8 cellular contexts compared by ENCODE assay signal in the genomic region with DNA sequence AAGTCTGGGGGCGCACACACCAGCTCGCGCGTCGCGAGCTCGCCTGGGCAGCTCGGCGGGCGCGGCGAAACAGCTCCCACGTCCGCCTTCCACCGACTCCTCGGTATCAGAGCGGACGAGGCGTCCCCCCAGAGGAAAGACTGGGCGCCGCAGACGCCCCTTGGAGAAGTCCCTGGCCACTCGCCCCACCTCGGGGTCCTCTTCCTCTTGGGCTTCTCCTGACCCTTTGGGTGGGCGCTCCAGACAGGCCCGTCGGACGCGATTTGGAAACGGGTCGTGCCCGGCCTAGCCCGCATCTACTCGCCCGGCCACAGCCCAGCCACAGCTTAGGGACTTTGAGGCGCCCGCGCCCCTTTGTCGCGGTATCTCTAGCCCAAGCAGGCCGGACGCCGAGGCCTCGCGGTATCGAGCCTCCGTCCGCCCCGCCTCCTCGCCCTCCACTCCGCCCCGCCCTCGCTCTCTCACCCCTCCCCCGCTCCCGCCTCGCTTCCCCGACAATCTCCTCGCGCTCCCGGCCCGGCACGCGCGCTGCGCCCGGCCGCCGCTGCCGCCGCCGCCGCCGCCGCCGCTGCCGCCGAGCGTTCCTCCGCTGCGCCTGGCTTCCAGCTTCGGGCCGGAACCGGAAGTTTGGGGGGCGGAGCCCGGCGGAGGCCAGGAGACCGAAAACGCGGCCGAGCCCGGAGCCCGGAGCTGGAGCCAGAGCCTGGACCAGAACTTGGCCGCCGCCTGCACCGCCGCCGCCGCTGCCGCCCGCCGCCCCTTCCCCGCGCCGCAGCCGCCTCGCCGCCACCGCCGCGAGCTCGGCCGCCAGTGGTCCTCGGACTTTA. TPM values are rescaled to one million over a fixed set of nuclear protein-coding genes. Genes with fewer than 3 reads are reported as not detected.
A peak's percentile ranks its signal among the peaks of the same experiment; 100 is the strongest.
DNase-seq lines count a peak whose midpoint lies in the region; ATAC-seq and TF ChIP-seq lines count a peak whose summit lies in the region.

No MANE protein-coding gene starts in this region.

- H3K9me3 ChIP-seq in AG04450 (ENCODE audit: control insufficient read depth, insufficient read depth, low read length) = no peaks in the 10 kb centered on the region; the same call in 1 of the 2 replicates

- peak overlapping the region; percentile 76 for H3K4me3 ChIP-seq in AG04450 (ENCODE audit: low read depth, low read length)

- peak; percentile 92 for ATAC-seq in GM19023 (IDR thresholded peaks at IDR 0.05; ENCODE audit: unreplicated experiment)
- peak; percentile 87 for ATAC-seq in HG03196 (IDR thresholded peaks at IDR 0.05; ENCODE audit: unreplicated experiment)
- peak; percentile 82 for ATAC-seq in activated CD4-positive, alpha-beta T cell treated with anti-CD3 and anti-CD28 coated beads for 36 hours

- POLR2A ChIA-PET in AG04450 (lab: Yijun Ruan, JAX) = interaction anchor here (0.6 to 1.2 kb wide), 5 partner anchors 27 to 885 kb away, joined by 3 to 8 read pairs (median 4); no protein-coding TSS in a partner anchor
- POLR2A ChIA-PET in activated CD4-positive, alpha-beta T cell treated with anti-CD3 and anti-CD28 coated beads for 36 hours (lab: Charles Lee) = interaction anchor here (0.5 to 2.0 kb wide), 3 partner anchors 177 to 481 kb away, joined by 3 to 7 read pairs (median 4); partner anchors contain the start of genes MBD5 and ORC4

- peak overlapping the region; percentile 96 for H3K27ac ChIP-seq in AG04450 (ENCODE audit: low read depth, low read length)

- H3K4me1 Mint-ChIP-seq in activated CD4-positive, alpha-beta T cell treated with anti-CD3 and anti-CD28 coated beads for 36 hours = peaks cover 34% of the 10 kb centered on the region
- peaks cover 42% of the 10 kb centered on the region for H3K4me1 Mint-ChIP-seq in chondrocyte (ENCODE audit: low read depth)

- H3K27me3 ChIP-seq in AG04450 (ENCODE audit: control insufficient read depth, insufficient read depth, low read length) = no peaks in the 10 kb centered on the region

- peak overlapping the region; percentile 82 for H3K4me3 Mint-ChIP-seq in activated CD4-positive, alpha-beta T cell treated with anti-CD3 and anti-CD28 coated beads for 36 hours
- H3K4me3 Mint-ChIP-seq in chondrocyte (ENCODE audit: unreplicated experiment) = peak overlapping the region; percentile 98

- no peak for TF ChIP-seq CTCF in AG04450 (IDR thresholded peaks at IDR 0.05; ENCODE audit: low read depth, low read length)
- peak; percentile 74 for TF ChIP-seq CTCF in chondrocyte (IDR thresholded peaks at IDR 0.05)

- H3K27me3 Mint-ChIP-seq in activated CD4-positive, alpha-beta T cell treated with anti-CD3 and anti-CD28 coated beads for 36 hours = peaks cover 14% of the 10 kb centered on the region
- no peaks in the 10 kb centered on the region for H3K27me3 Mint-ChIP-seq in chondrocyte (ENCODE audit: low read depth)

- intact Hi-C loops in activated CD4-positive, alpha-beta T cell treated with anti-CD3 and anti-CD28 coated beads for 36 hours (cut with DNase I, micrococcal nuclease) = loop anchor here (1.0 to 10.0 kb wide), 10 partner anchors 67 to 1033 kb away; partner anchors contain the start of genes ORC4 (in 2 of the 2), KIF5C (in 1 of the 2) and MBD5 (in 1 of the 2)

- peak overlapping the region; percentile 77 for H3K27ac Mint-ChIP-seq in activated CD4-positive, alpha-beta T cell treated with anti-CD3 and anti-CD28 coated beads for 36 hours
- H3K27ac Mint-ChIP-seq in chondrocyte (ENCODE audit: unreplicated experiment) = peak overlapping the region; percentile 98

- H3K9me3 Mint-ChIP-seq in activated CD4-positive, alpha-beta T cell treated with anti-CD3 and anti-CD28 coated beads for 36 hours (ENCODE audit: low read depth) = no peaks in the 10 kb centered on the region
- no peaks in the 10 kb centered on the region for H3K9me3 Mint-ChIP-seq in chondrocyte (ENCODE audit: low read depth)

- peaks cover 2% of the 10 kb centered on the region for H3K36me3 Mint-ChIP-seq in activated CD4-positive, alpha-beta T cell treated with anti-CD3 and anti-CD28 coated beads for 36 hours (ENCODE audit: low read depth)
- no peaks in the 10 kb centered on the region for H3K36me3 Mint-ChIP-seq in chondrocyte (ENCODE audit: low read depth)

- CTCF ChIA-PET in AG04450 (lab: Charles Lee) = interaction anchor here (0.6 to 1.0 kb wide), 4 partner anchors 65 to 630 kb away, joined by 3 read pairs; no protein-coding TSS in a partner anchor
- CTCF ChIA-PET in activated CD4-positive, alpha-beta T cell treated with anti-CD3 and anti-CD28 coated beads for 36 hours (lab: Charles Lee) = interaction anchor here (0.6 to 1.8 kb wide), 5 partner anchors 12 to 1718 kb away, joined by 3 to 5 read pairs (median 3); no protein-coding TSS in a partner anchor

- DNase-seq in AG04450 (ENCODE audit: low read depth, low spot score) (peak; percentile 70), NCI-H226 (peak; percentile 85), chondrocyte (ENCODE audit: low spot score) (peak; percentile 97), kidney glomerular epithelial cell (lab: John Stamatoyannopoulos, UW) (peak; percentile 73)
- peak; percentile 93 for DNase-seq in activated CD4-positive, alpha-beta T cell treated with anti-CD3 and anti-CD28 coated beads for 36 hours
- DNase-seq in stimulated activated CD4-positive, alpha-beta T cell treated with anti-CD3 and anti-CD28 coated beads, Interleukin-15, amount 100 ng/mL, for 1 hour (ENCODE audit: low read depth in 1 of 2, low spot score in 1 of 2) = peak; percentile 73 to 82

RNA-seq across cellular contexts. Expression of gene ACVR2A, which starts 0.8 kb away (rescaled TPM):
- 3.3 and 5.1 TPM in 2 replicates for polyA plus RNA-seq in AG04450 (2011; rRNA removed)
- polyA minus RNA-seq in AG04450 (2011; rRNA and poly(A)+ RNA removed) = 8.0 and 14.6 TPM in 2 replicates
- total RNA-seq in activated CD4-positive, alpha-beta T cell treated with anti-CD3 and anti-CD28 coated beads for 36 hours = 1 to 10 TPM; 3.5 TPM
- 10.2 to 12.3 TPM (median 12.3 TPM) in 3 replicates for total RNA-seq in chondrocyte

Comparison
In these comparisons a context has a peak if more than half of its experiments do, and no peak if none do; other contexts are left out.
1. Peak in every context shown above with its lines: DNase-seq, ATAC-seq, H3K4me3 ChIP-seq and H3K27ac ChIP-seq.